ENCODE assay signal across 8 cellular contexts in the genomic region with DNA sequence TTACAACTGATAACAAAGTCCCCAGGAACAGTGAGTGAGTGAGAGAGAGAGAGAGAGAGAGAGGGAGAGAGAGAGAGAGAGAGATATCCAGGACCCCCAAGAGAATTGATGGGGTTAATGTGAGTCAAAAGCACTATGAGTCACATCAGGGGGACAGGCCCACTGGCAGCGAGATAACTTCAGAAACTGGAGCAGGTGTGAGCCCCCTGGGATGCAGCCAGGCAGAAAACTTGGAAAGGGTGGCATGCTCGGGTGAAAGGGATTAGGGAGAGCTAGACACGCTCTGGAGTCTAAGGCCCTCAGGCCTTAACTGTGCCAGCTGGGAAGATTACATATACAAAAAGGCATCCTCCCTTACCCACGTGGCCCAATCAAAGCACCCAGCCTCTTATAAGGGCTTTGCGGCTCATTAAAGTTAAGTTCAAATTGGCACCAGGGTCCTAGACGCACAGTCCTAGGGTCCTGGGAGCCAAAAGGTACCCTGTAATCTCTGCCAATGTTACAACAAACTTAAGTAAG. TPM values are rescaled to one million over a fixed set of nuclear protein-coding genes. Genes with fewer than 3 reads are reported as not detected.
DNase-seq lines count a peak whose midpoint lies in the region; ATAC-seq and TF ChIP-seq lines count a peak whose summit lies in the region.

No MANE protein-coding gene starts in this region.

- no peaks in the 10 kb centered on the region for H3K27me3 Mint-ChIP-seq in CD8-positive, alpha-beta T cell (ENCODE audit: low read depth)
- no peaks in the 10 kb centered on the region for H3K27me3 Mint-ChIP-seq in H9 (ENCODE audit: low read depth)

- H3K4me1 Mint-ChIP-seq in CD8-positive, alpha-beta T cell (ENCODE audit: low read depth), result peaks cover 35% of the 10 kb centered on the region
- peaks cover 12 to 13% of the 10 kb centered on the region in 2 experiments for H3K4me1 Mint-ChIP-seq in H9

- H4K8ac ChIP-seq in H9 (replicated peaks; ENCODE audit: insufficient read length, low read depth, low read length), result no peak overlapping the region

- H3K9me3 Mint-ChIP-seq in CD8-positive, alpha-beta T cell, result no peaks in the 10 kb centered on the region
- H3K9me3 Mint-ChIP-seq in H9, result no peaks in the 10 kb centered on the region; a peak in 1 of 5 replicates

- peaks cover 5% of the 10 kb centered on the region for H3K23me2 ChIP-seq in H9 (ENCODE audit: insufficient read length, low read depth, low read length, poor library complexity, severe bottlenecking)

- no peak overlapping the region for H2AFZ ChIP-seq in H9 (ENCODE audit: low read length)

- H3K27ac Mint-ChIP-seq in CD8-positive, alpha-beta T cell, result peak overlapping the region; percentile 84
- H3K27ac Mint-ChIP-seq in H9, result peak overlapping the region; percentile 40 to 93 (median 47); a peak in 4 of 7 replicates

- H3K4me3 ChIP-seq in CD8-positive, alpha-beta T cell (ENCODE audit: low read depth, low read length), result peak overlapping the region; percentile 72
- H3K4me3 ChIP-seq in breast epithelium, result peak overlapping the region; percentile 62 to 71 (median 70)

- H3K79me1 ChIP-seq in H9 (ENCODE audit: insufficient read depth, low read depth, low read length, poor library complexity, severe bottlenecking), result no peaks in the 10 kb centered on the region

- no peak overlapping the region for H3K18ac ChIP-seq in H9 (ENCODE audit: insufficient read length, low read depth, low read length)

- H4K20me1 ChIP-seq in H9 (ENCODE audit: control insufficient read depth, insufficient read depth, insufficient read length), result no peaks in the 10 kb centered on the region

- H3K36me3 Mint-ChIP-seq in CD8-positive, alpha-beta T cell, result no peaks in the 10 kb centered on the region
- H3K36me3 Mint-ChIP-seq in H9 (ENCODE audit: insufficient read depth in 1 of 3, low read depth in 3 of 3), result no peaks in the 10 kb centered on the region

- no peak for TF ChIP-seq POLR2A in breast epithelium (IDR thresholded peaks at IDR 0.05)

- H2BK5ac ChIP-seq in H9 (ENCODE audit: insufficient read length, low read length), result no peak overlapping the region

- H2BK15ac ChIP-seq in H9 (ENCODE audit: low read depth, low read length), result no peak overlapping the region

- H3K4me1 ChIP-seq in CD8-positive, alpha-beta T cell (ENCODE audit: insufficient read depth, low read length), result peaks cover 8% of the 10 kb centered on the region
- H3K4me1 ChIP-seq in H9 (ENCODE audit: insufficient read depth, low read length) (no peaks in the 10 kb centered on the region; the same call in 1 of the 2 replicates), breast epithelium (no peaks in the 10 kb centered on the region)

- no peak overlapping the region for H3T11ph ChIP-seq in H9 (ENCODE audit: low read length)

- H3K79me2 ChIP-seq in H9 (ENCODE audit: insufficient read depth, low read length), result peaks cover 11% of the 10 kb centered on the region; the same call in 1 of the 2 replicates

- H3K9ac ChIP-seq in H9 (ENCODE audit: extremely low read depth, insufficient read length, low read length), result peak overlapping the region; percentile 33

- H3K4ac ChIP-seq in H9 (ENCODE audit: low read depth, low read length), result no peak overlapping the region

- H2BK120ac ChIP-seq in H9 (ENCODE audit: low read depth, low read length, poor library complexity, severe bottlenecking), result no peak overlapping the region

- no peak overlapping the region for H4K91ac ChIP-seq in H9 (ENCODE audit: insufficient read length, low read depth, low read length)

- H3K27ac ChIP-seq in CD8-positive, alpha-beta T cell (ENCODE audit: low read depth, low read length), result peak overlapping the region; percentile 51
- no peak overlapping the region for H3K27ac ChIP-seq in H9 (ENCODE audit: insufficient read length, low read depth, low read length)
- H3K27ac ChIP-seq in breast epithelium, result peak overlapping the region; percentile 89 to 94

- H2AK5ac ChIP-seq in H9 (ENCODE audit: insufficient read length, low read length), result no peak overlapping the region

- H3K36me3 ChIP-seq in CD8-positive, alpha-beta T cell (ENCODE audit: insufficient read depth, low read length), result no peaks in the 10 kb centered on the region
- no peaks in the 10 kb centered on the region for H3K36me3 ChIP-seq in breast epithelium

- H3K4me2 ChIP-seq in H9 (ENCODE audit: insufficient read depth, insufficient read length, low read length), result peak overlapping the region; percentile 54

- no peak overlapping the region for H3K23ac ChIP-seq in H9 (ENCODE audit: insufficient read length, low read depth, low read length)

- TF ChIP-seq CTCF in CD8-positive, alpha-beta T cell (IDR thresholded peaks at IDR 0.05), result no peak
- TF ChIP-seq CTCF in H9 (conservative IDR thresholded peaks at IDR 0.05), result no peak
- no peak for TF ChIP-seq CTCF in breast epithelium (IDR thresholded peaks at IDR 0.05)

- H2BK20ac ChIP-seq in H9 (ENCODE audit: low read depth, low read length, poor library complexity, severe bottlenecking), result no peak overlapping the region

- CTCF ChIA-PET in CD8-positive, alpha-beta T cell (lab: Charles Lee), result interaction anchor here (1.3 to 2.7 kb wide), 2 partner anchors 41 to 159 kb away, joined by 6 to 9 read pairs; partner anchors contain the start of gene SAT1

- H3K4me3 Mint-ChIP-seq in CD8-positive, alpha-beta T cell, result peak overlapping the region; percentile 87
- peak overlapping the region; percentile 82 to 86 for H3K4me3 Mint-ChIP-seq in H9

- POLR2A ChIA-PET in CD8-positive, alpha-beta T cell (lab: Charles Lee), result interaction anchor here (0.8 to 2.0 kb wide), 3 partner anchors 31 to 165 kb away, joined by 3 to 10 read pairs (median 4); partner anchors contain the start of gene SAT1

- H3K14ac ChIP-seq in H9 (ENCODE audit: insufficient read depth, low read length), result no peak overlapping the region

- peak; percentile 14 for ATAC-seq in CD8-positive, alpha-beta T cell
- ATAC-seq in HG02981 (IDR thresholded peaks at IDR 0.05; ENCODE audit: unreplicated experiment), result no peak

- H3K27me3 ChIP-seq in CD8-positive, alpha-beta T cell (ENCODE audit: insufficient read depth, low read length), result no peaks in the 10 kb centered on the region
- H3K27me3 ChIP-seq in H9 (ENCODE audit: insufficient read depth, low read length) (no peaks in the 10 kb centered on the region), breast epithelium (peaks cover 0 to 10% of the 10 kb centered on the region in 2 donors)

- no peak overlapping the region for H4K5ac ChIP-seq in H9 (ENCODE audit: insufficient read length, low read depth, low read length)

- intact Hi-C loops in CD8-positive, alpha-beta T cell (cut with DNase I, micrococcal nuclease), result loop anchor here in 1 of 2 experiments (2.0 to 5.0 kb wide), 3 partner anchors 45 to 310 kb away; partner anchors contain the start of gene EIF2S3
- intact Hi-C loops in breast epithelium (cut with DNase I; ENCODE audit: low total_unique reads), result no loop called here

- H2BK12ac ChIP-seq in H9 (ENCODE audit: insufficient read length, low read depth, low read length), result no peak overlapping the region

- WGBS in H9 (ENCODE audit: extremely low coverage, insufficient read length, low lambda C conversion rate), result no CpG with 5 or more reads among the region's 6 CpGs

- DNase-seq in CD8-positive, alpha-beta T cell, result peak in 1 of 7 experiments; percentile 4
- DNase-seq in H9 (peak; percentile 29), RPMI7951 (ENCODE audit: low read depth) (peak; percentile 93), breast epithelium (ENCODE audit: low spot score in 2 of 2) (peak in 1 of 2 donors; percentile 71), inferior parietal cortex (ENCODE audit: extremely low spot score) (peak; percentile 7), smooth muscle cell of the brain vasculature (ENCODE audit: low read depth, low spot score) (peak; percentile 13), SKM-1 (lab: John Stamatoyannopoulos, UW; ENCODE audit: unreplicated experiment) (no peak)

- H3K9me3 ChIP-seq in CD8-positive, alpha-beta T cell (ENCODE audit: low read length), result no peaks in the 10 kb centered on the region
- H3K9me3 ChIP-seq in H9 (ENCODE audit: control insufficient read depth, low read depth, low read length), result no peaks in the 10 kb centered on the region
- H3K9me3 ChIP-seq in breast epithelium, result no peaks in the 10 kb centered on the region

- no peak overlapping the region for H3K56ac ChIP-seq in H9 (ENCODE audit: insufficient read length, low read depth, low read length)

RNA-seq across cellular contexts. Expression of gene ACOT9, which starts 0.8 kb away (rescaled TPM):
- 10 to 100 TPM; 19.3 to 21.3 TPM for total RNA-seq in CD8-positive, alpha-beta T cell
- total RNA-seq in H9 (2021), result 72.3 and 73.4 TPM in 2 replicates
- 68.0 and 73.6 TPM in 2 replicates for total RNA-seq in RPMI7951 (2014; rRNA removed; shearing (Covaris generic))
- 10 to 100 TPM; 38.7 to 42.3 (median 41.0) TPM for total RNA-seq in breast epithelium

RNA-seq across cellular contexts. Expression of gene SAT1, which starts 40.7 kb away (rescaled TPM):
- 100 to 1,000 TPM; 270 to 285 TPM for total RNA-seq in CD8-positive, alpha-beta T cell
- 55.2 and 62.2 TPM in 2 replicates for total RNA-seq in H9 (2021)
- 82.5 and 97.9 TPM in 2 replicates for total RNA-seq in RPMI7951 (2014; rRNA removed; shearing (Covaris generic))
- 1,000 to 10,000 TPM in 2 of 3 donors, 100 to 1,000 TPM in 1; 980 to 1,359 (median 1,246) TPM for total RNA-seq in breast epithelium
